ENCODE assay signal across 11 cellular contexts in genomic region chr19:1774999-1775772, GRCh38. TPM values are rescaled to one million over a fixed set of nuclear protein-coding genes. Genes with fewer than 3 reads are reported as not detected.
DNase-seq lines count a peak whose midpoint lies in the region; ATAC-seq, FAIRE-seq and TF ChIP-seq lines count a peak whose summit lies in the region.
"Had no signal": no experiment of that assay in that cellular context is flagged by ENCODE, and none has a peak within 500 bp of the region (broad histone marks: within the 10 kb centered on the region; RNA-seq: fewer than 3 reads in every experiment).

No MANE protein-coding gene starts in this region.

- FAIRE-seq in D721Med (lab: Jason Lieb, UNC) = no peak

- peaks cover 46% of the 10 kb centered on the region for H3K27me3 Mint-ChIP-seq in activated T-helper 2 cell treated with anti-CD3 and anti-CD28 coated beads, Interferon-gamma antibody, Interleukin-2, Interleukin-4, amounts not matched to agents 10 μg/mL and 5 μg/mL and 100 μg/mL, durations not matched to agents 14 hours and 24 hours and 36 hours (ENCODE audit: low read depth)

- intact Hi-C loops in ascending aorta (cut with DNase I) (no loop called here), right lobe of liver (cut with DNase I) (no loop called here)
- intact Hi-C loops in activated T-helper 2 cell treated with anti-CD3 and anti-CD28 coated beads, Interferon-gamma antibody, Interleukin-2, Interleukin-4, amounts not matched to agents 10 μg/mL and 5 μg/mL and 100 μg/mL, durations not matched to agents 14 hours and 24 hours and 36 hours (cut with micrococcal nuclease) = no loop called here

- H3K36me3 ChIP-seq in HUES48 (ENCODE audit: control insufficient read depth, insufficient read depth, low read length) = no peaks in the 10 kb centered on the region
- H3K36me3 ChIP-seq in ascending aorta = no peaks in the 10 kb centered on the region
- no peaks in the 10 kb centered on the region for H3K36me3 ChIP-seq in right lobe of liver
- H3K36me3 ChIP-seq in MG63 = no peaks in the 10 kb centered on the region
- H3K36me3 ChIP-seq in suprapubic skin = no peaks in the 10 kb centered on the region
- H3K36me3 ChIP-seq: SJCRH30 had no signal

- H3K9me3 ChIP-seq in HUES48 (ENCODE audit: control insufficient read depth, insufficient read depth, low read length) (peaks cover 5% of the 10 kb centered on the region; the same call in 1 of the 2 replicates), ascending aorta (peaks cover 13 to 15% of the 10 kb centered on the region in 2 donors), right lobe of liver (no peaks in the 10 kb centered on the region), MG63 (peaks cover 8% of the 10 kb centered on the region), suprapubic skin (peaks cover 8% of the 10 kb centered on the region)
- H3K9me3 ChIP-seq: SJCRH30 had no signal

- H3K27me3 ChIP-seq in HUES48 (ENCODE audit: control insufficient read depth, insufficient read depth, low read length) (peaks cover 88% of the 10 kb centered on the region), ascending aorta (peaks cover 16% of the 10 kb centered on the region), right lobe of liver (peaks cover 0 to 27% of the 10 kb centered on the region in 2 donors), MG63 (peaks cover 8% of the 10 kb centered on the region; the same call in 1 of the 2 replicates), suprapubic skin (peaks cover 90% of the 10 kb centered on the region)

- no peak overlapping the region for H3K27ac ChIP-seq in HUES48 (ENCODE audit: low read depth, low read length)
- no peak overlapping the region for H3K27ac ChIP-seq in ascending aorta
- no peak overlapping the region for H3K27ac ChIP-seq in right lobe of liver
- H3K27ac ChIP-seq in suprapubic skin = no peak overlapping the region
- H3K27ac ChIP-seq: SJCRH30 had no signal

- TF ChIP-seq CTCF in D721Med (IDR thresholded peaks at IDR 0.05; ENCODE audit: insufficient read depth, missing control alignments) = peak; percentile 44
- peak in 2 of 3 experiments; percentile 33 to 42 for TF ChIP-seq CTCF in ascending aorta (IDR thresholded peaks at IDR 0.05)
- TF ChIP-seq CTCF in right lobe of liver (IDR thresholded peaks at IDR 0.05) = peak; percentile 39 to 56 (median 44)
- peak in 1 of 2 donors; percentile 62 for TF ChIP-seq CTCF in suprapubic skin (IDR thresholded peaks at IDR 0.05)

- no peak overlapping the region for H3K27ac Mint-ChIP-seq in activated T-helper 2 cell treated with anti-CD3 and anti-CD28 coated beads, Interferon-gamma antibody, Interleukin-2, Interleukin-4, amounts not matched to agents 10 μg/mL and 5 μg/mL and 100 μg/mL, durations not matched to agents 14 hours and 24 hours and 36 hours
- H3K27ac Mint-ChIP-seq in stimulated activated effector memory CD8-positive, alpha-beta T cell treated with anti-CD3 and anti-CD28 coated beads, Interleukin-12 subunit alpha, Interleukin-12 subunit beta, amount 100 ng/mL, for 72 hours = no peak overlapping the region

- no peaks in the 10 kb centered on the region for H3K4me1 Mint-ChIP-seq in activated T-helper 2 cell treated with anti-CD3 and anti-CD28 coated beads, Interferon-gamma antibody, Interleukin-2, Interleukin-4, amounts not matched to agents 10 μg/mL and 5 μg/mL and 100 μg/mL, durations not matched to agents 14 hours and 24 hours and 36 hours (ENCODE audit: low read depth)
- peaks cover 8% of the 10 kb centered on the region for H3K4me1 Mint-ChIP-seq in stimulated activated effector memory CD8-positive, alpha-beta T cell treated with anti-CD3 and anti-CD28 coated beads, Interleukin-12 subunit alpha, Interleukin-12 subunit beta, amount 100 ng/mL, for 72 hours
- H3K4me1 Mint-ChIP-seq: central memory CD8-positive, alpha-beta T cell had no signal

- H3K4me3 ChIP-seq in HUES48 (ENCODE audit: low read depth, low read length) = peak overlapping the region; percentile 60
- no peak overlapping the region for H3K4me3 ChIP-seq in ascending aorta
- H3K4me3 ChIP-seq in right lobe of liver = no peak overlapping the region
- no peak overlapping the region for H3K4me3 ChIP-seq in MG63
- no peak overlapping the region for H3K4me3 ChIP-seq in suprapubic skin
- H3K4me3 ChIP-seq: SJCRH30 had no signal

- no peak for DNase-seq in D721Med (ENCODE audit: insufficient read length, low spot score)
- no peak for DNase-seq in ascending aorta (ENCODE audit: low spot score in 2 of 2)
- no peak for DNase-seq in right lobe of liver
- no peak for DNase-seq in activated T-helper 2 cell treated with anti-CD3 and anti-CD28 coated beads, Interferon-gamma antibody, Interleukin-2, Interleukin-4, amounts not matched to agents 10 μg/mL and 5 μg/mL and 100 μg/mL, durations not matched to agents 14 hours and 24 hours and 36 hours (ENCODE audit: low spot score)
- no peak for DNase-seq in MG63
- no peak for DNase-seq in stimulated activated effector memory CD8-positive, alpha-beta T cell treated with anti-CD3 and anti-CD28 coated beads, Interleukin-12 subunit alpha, Interleukin-12 subunit beta, amount 100 ng/mL, for 72 hours (ENCODE audit: low spot score in 2 of 2)
- DNase-seq in suprapubic skin (ENCODE audit: low spot score in 2 of 2) = no peak

- no peak for TF ChIP-seq EP300 in suprapubic skin (IDR thresholded peaks at IDR 0.05)

- no peak overlapping the region for H3K9ac ChIP-seq in HUES48 (ENCODE audit: low read depth, low read length)

- 9% methylated on average over 39 of the region's 59 CpGs for WGBS in right lobe of liver (ENCODE audit: insufficient coverage, low coverage, low lambda C conversion rate, missing lambda C conversion rate)
- 21% methylated on average over 22 of the region's 59 CpGs for WGBS in suprapubic skin

- ATAC-seq in right lobe of liver = peak; percentile 31 to 57 (median 46)
- no peak for ATAC-seq in stimulated activated effector memory CD8-positive, alpha-beta T cell treated with anti-CD3 and anti-CD28 coated beads, Interleukin-12 subunit alpha, Interleukin-12 subunit beta, amount 100 ng/mL, for 72 hours

- H3K4me3 Mint-ChIP-seq in activated T-helper 2 cell treated with anti-CD3 and anti-CD28 coated beads, Interferon-gamma antibody, Interleukin-2, Interleukin-4, amounts not matched to agents 10 μg/mL and 5 μg/mL and 100 μg/mL, durations not matched to agents 14 hours and 24 hours and 36 hours (ENCODE audit: low read depth) = no peak overlapping the region
- H3K4me3 Mint-ChIP-seq in stimulated activated effector memory CD8-positive, alpha-beta T cell treated with anti-CD3 and anti-CD28 coated beads, Interleukin-12 subunit alpha, Interleukin-12 subunit beta, amount 100 ng/mL, for 72 hours = no peak overlapping the region
- H3K4me3 Mint-ChIP-seq: central memory CD8-positive, alpha-beta T cell had no signal

- peaks cover 8% of the 10 kb centered on the region for H3K36me3 Mint-ChIP-seq in activated T-helper 2 cell treated with anti-CD3 and anti-CD28 coated beads, Interferon-gamma antibody, Interleukin-2, Interleukin-4, amounts not matched to agents 10 μg/mL and 5 μg/mL and 100 μg/mL, durations not matched to agents 14 hours and 24 hours and 36 hours (ENCODE audit: low read depth)
- H3K36me3 Mint-ChIP-seq in stimulated activated effector memory CD8-positive, alpha-beta T cell treated with anti-CD3 and anti-CD28 coated beads, Interleukin-12 subunit alpha, Interleukin-12 subunit beta, amount 100 ng/mL, for 72 hours = no peaks in the 10 kb centered on the region

- TF ChIP-seq POLR2A in right lobe of liver (IDR thresholded peaks at IDR 0.05) (no peak), suprapubic skin (IDR thresholded peaks at IDR 0.05) (no peak)

- H3K9me3 Mint-ChIP-seq in activated T-helper 2 cell treated with anti-CD3 and anti-CD28 coated beads, Interferon-gamma antibody, Interleukin-2, Interleukin-4, amounts not matched to agents 10 μg/mL and 5 μg/mL and 100 μg/mL, durations not matched to agents 14 hours and 24 hours and 36 hours = peaks cover 14% of the 10 kb centered on the region
- peaks cover 10% of the 10 kb centered on the region for H3K9me3 Mint-ChIP-seq in stimulated activated effector memory CD8-positive, alpha-beta T cell treated with anti-CD3 and anti-CD28 coated beads, Interleukin-12 subunit alpha, Interleukin-12 subunit beta, amount 100 ng/mL, for 72 hours

- H3K4me1 ChIP-seq in HUES48 (ENCODE audit: control insufficient read depth, insufficient read depth, low read length) (no peaks in the 10 kb centered on the region), ascending aorta (peaks cover 0 to 2% of the 10 kb centered on the region in 2 donors), right lobe of liver (no peaks in the 10 kb centered on the region), suprapubic skin (peaks cover 30% of the 10 kb centered on the region)
- H3K4me1 ChIP-seq: SJCRH30 had no signal

RNA-seq across cellular contexts. Expression of gene ONECUT3, which starts 21.9 kb away (rescaled TPM):
- not detected for total RNA-seq in ascending aorta
- not detected for total RNA-seq in right lobe of liver
- total RNA-seq in activated T-helper 2 cell treated with anti-CD3 and anti-CD28 coated beads, Interferon-gamma antibody, Interleukin-2, Interleukin-4, amounts not matched to agents 10 μg/mL and 5 μg/mL and 100 μg/mL, durations not matched to agents 14 hours and 24 hours and 36 hours = not detected in 2 replicates
- total RNA-seq in MG63 (2014; rRNA removed; shearing (Covaris generic); ENCODE audit: low replicate concordance) = not detected in 2 replicates
- not detected for total RNA-seq in suprapubic skin
- total RNA-seq: pulmonary artery endothelial cell, SJCRH30 had no signal

RNA-seq across cellular contexts. Expression of gene ATP8B3, which starts 36.9 kb away (rescaled TPM):
- total RNA-seq in ascending aorta = 0.11 TPM
- 1 to 10 TPM in 5 of 6 experiments, under 1 TPM in 1; 0.86 to 5.7 (median 3.1) TPM for total RNA-seq in right lobe of liver
- 11.3 and 11.5 TPM in 2 replicates for total RNA-seq in activated T-helper 2 cell treated with anti-CD3 and anti-CD28 coated beads, Interferon-gamma antibody, Interleukin-2, Interleukin-4, amounts not matched to agents 10 μg/mL and 5 μg/mL and 100 μg/mL, durations not matched to agents 14 hours and 24 hours and 36 hours
- not detected in 2 replicates for total RNA-seq in MG63 (2014; rRNA removed; shearing (Covaris generic); ENCODE audit: low replicate concordance)
- 1 to 10 TPM; 1.5 to 3.8 (median 1.8) TPM for total RNA-seq in suprapubic skin
